8 cellular contexts compared by ENCODE assay signal in the genomic region with DNA sequence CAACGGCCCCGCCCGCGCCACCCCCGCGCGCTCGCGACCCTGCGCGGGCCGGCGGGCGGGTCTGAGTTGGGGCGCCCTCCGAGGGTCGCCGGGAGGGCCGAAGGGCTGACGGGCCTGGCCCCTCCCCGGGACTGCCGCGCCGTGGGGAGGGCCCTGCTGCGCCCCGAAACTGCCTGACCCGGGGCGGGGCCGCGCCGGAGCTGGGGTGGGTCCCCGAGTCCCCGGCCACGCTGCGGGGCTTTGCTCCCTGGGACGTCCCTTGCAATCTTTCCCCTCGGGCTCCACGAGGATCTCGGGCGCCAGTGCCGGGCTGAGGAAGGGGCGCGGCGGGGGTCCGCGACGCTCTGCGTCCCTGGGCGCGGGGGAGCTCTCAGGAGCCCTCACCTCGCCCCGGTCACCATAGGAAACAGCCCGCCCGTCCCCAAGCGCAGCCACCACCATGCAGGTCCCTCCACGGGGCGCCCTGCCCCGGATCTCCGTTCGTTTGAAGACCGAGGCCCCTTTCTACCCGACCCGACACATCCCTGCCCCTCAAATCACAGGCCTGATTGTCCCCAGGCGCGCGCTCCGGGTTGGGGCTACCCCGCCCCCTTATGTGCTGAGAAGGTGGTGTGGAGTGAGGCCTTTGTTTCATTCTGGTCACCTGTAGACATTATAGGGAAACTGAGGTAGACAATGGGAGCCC. TPM values are rescaled to one million over a fixed set of nuclear protein-coding genes. Genes with fewer than 3 reads are reported as not detected.
DNase-seq lines count a peak whose midpoint lies in the region; ATAC-seq and TF ChIP-seq lines count a peak whose summit lies in the region.

No MANE protein-coding gene starts in this region.

- DNase-seq in NCI-H1436 (lab: John Stamatoyannopoulos, UW) (peak; percentile 78), NCI-H1436 treated with DMSO at 0.1 percent for 48 hours (lab: John Stamatoyannopoulos, UW) (no peak), LHCN-M2 (ENCODE audit: low read depth) (peak; percentile 70), brain microvascular endothelial cell (no peak), immature natural killer cell (peak; percentile 61 to 68 (median 65))
- DNase-seq in stimulated activated CD4-positive, alpha-beta T cell treated with anti-CD3 and anti-CD28 coated beads, Interleukin-15, amount 100 ng/mL, for 24 hours: peak; percentile 78

- H3K36me3 Mint-ChIP-seq in T-helper 1 cell treated with Interleukin-12 subunit alpha and Interleukin-12 subunit beta and Interleukin-4 antibody, amounts not matched to agents 30 μg/mL and 1 μg/mL, for 36 hours (ENCODE audit: low read depth): peaks cover 39% of the 10 kb centered on the region
- H3K36me3 Mint-ChIP-seq in immature natural killer cell: peaks cover 31 to 36% (median 32%) of the 10 kb centered on the region in 3 donors

- no peaks in the 10 kb centered on the region for H3K9me3 Mint-ChIP-seq in T-helper 1 cell treated with Interleukin-12 subunit alpha and Interleukin-12 subunit beta and Interleukin-4 antibody, amounts not matched to agents 30 μg/mL and 1 μg/mL, for 36 hours
- H3K9me3 Mint-ChIP-seq in immature natural killer cell: peaks cover 0 to 3% (median 0%) of the 10 kb centered on the region in 6 donors

- peak overlapping the region; percentile 57 for H3K4me3 ChIP-seq in brain microvascular endothelial cell (ENCODE audit: low read depth, low read length)

- no peak for TF ChIP-seq CTCF in brain microvascular endothelial cell (IDR thresholded peaks at IDR 0.05; ENCODE audit: low read depth, low read length, missing control alignments)

- H3K27me3 ChIP-seq in brain microvascular endothelial cell (replicated peaks): no peaks in the 10 kb centered on the region

- H3K4me1 Mint-ChIP-seq in T-helper 1 cell treated with Interleukin-12 subunit alpha and Interleukin-12 subunit beta and Interleukin-4 antibody, amounts not matched to agents 30 μg/mL and 1 μg/mL, for 36 hours (ENCODE audit: low read depth): peaks cover 23% of the 10 kb centered on the region
- H3K4me1 Mint-ChIP-seq in immature natural killer cell: peaks cover 60 to 69% of the 10 kb centered on the region in 2 donors

- peaks cover 40% of the 10 kb centered on the region for H3K36me3 ChIP-seq in brain microvascular endothelial cell (replicated peaks)

- H3K4me3 Mint-ChIP-seq in T-helper 1 cell treated with Interleukin-12 subunit alpha and Interleukin-12 subunit beta and Interleukin-4 antibody, amounts not matched to agents 30 μg/mL and 1 μg/mL, for 36 hours: peak overlapping the region; percentile 86
- H3K4me3 Mint-ChIP-seq in immature natural killer cell: peak overlapping the region; percentile 88 to 91 (median 88)

- peak overlapping the region; percentile 90 for H3K27ac Mint-ChIP-seq in T-helper 1 cell treated with Interleukin-12 subunit alpha and Interleukin-12 subunit beta and Interleukin-4 antibody, amounts not matched to agents 30 μg/mL and 1 μg/mL, for 36 hours
- peak overlapping the region; percentile 76 to 93 (median 87) for H3K27ac Mint-ChIP-seq in immature natural killer cell

- in situ Hi-C loops in brain microvascular endothelial cell (cut with HindIII; ENCODE audit: low pct_ligation_motif_present, low sequenced_read_pairs): loop anchor here (10.0 kb wide), 1 partner anchor 108 kb away; no protein-coding TSS in a partner anchor

- H3K27ac ChIP-seq in brain microvascular endothelial cell: peak overlapping the region; percentile 96

- ATAC-seq in GM18517 (IDR thresholded peaks at IDR 0.05; ENCODE audit: unreplicated experiment): no peak

- no peaks in the 10 kb centered on the region for H3K27me3 Mint-ChIP-seq in T-helper 1 cell treated with Interleukin-12 subunit alpha and Interleukin-12 subunit beta and Interleukin-4 antibody, amounts not matched to agents 30 μg/mL and 1 μg/mL, for 36 hours (ENCODE audit: low read depth)
- H3K27me3 Mint-ChIP-seq in immature natural killer cell (ENCODE audit: low read depth in 3 of 3): peaks cover 31 to 39% (median 33%) of the 10 kb centered on the region in 3 donors

RNA-seq across cellular contexts. Expression of a gene that starts 0.5 kb away (rescaled TPM):
- 6,893 and 8,596 TPM in 2 replicates for total RNA-seq in LHCN-M2 (2014; rRNA removed)
- 8,200 TPM for polyA plus RNA-seq in LHCN-M2 (2012)
- polyA plus RNA-seq in immature natural killer cell: 1,000 to 10,000 TPM; 1,637 to 3,074 (median 2,788) TPM

RNA-seq across cellular contexts. Expression of a gene that starts 15.1 kb away (rescaled TPM):
- total RNA-seq in LHCN-M2 (2014; rRNA removed): 0.26 and 0.29 TPM in 2 replicates
- polyA plus RNA-seq in LHCN-M2 (2012): 0.70 TPM
- polyA plus RNA-seq in immature natural killer cell: under 1 TPM in 1 of 3 donors, not detected in 2; 0.23 TPM

RNA-seq across cellular contexts. Expression of a gene that starts 39.0 kb away (rescaled TPM):
- 27.2 and 31.3 TPM in 2 replicates for total RNA-seq in LHCN-M2 (2014; rRNA removed)
- 20.5 TPM for polyA plus RNA-seq in LHCN-M2 (2012)
- 10 to 100 TPM; 11.4 to 25.0 (median 14.5) TPM for polyA plus RNA-seq in immature natural killer cell

Comparison
In these comparisons a context has a peak if more than half of its experiments do, and no peak if none do; other contexts are left out.
1. DNase-seq: peak in NCI-H1436 (single experiment), LHCN-M2 (single experiment), immature natural killer cell (3 of 3) and stimulated activated CD4-positive, alpha-beta T cell treated with anti-CD3 and anti-CD28 coated beads, Interleukin-15, amount 100 ng/mL, for 24 hours (single experiment); none in NCI-H1436 treated with DMSO at 0.1 percent for 48 hours (single experiment) and brain microvascular endothelial cell (single experiment).